Comparison of ENCODE assay signal across 30 cellular contexts in the genomic region with DNA sequence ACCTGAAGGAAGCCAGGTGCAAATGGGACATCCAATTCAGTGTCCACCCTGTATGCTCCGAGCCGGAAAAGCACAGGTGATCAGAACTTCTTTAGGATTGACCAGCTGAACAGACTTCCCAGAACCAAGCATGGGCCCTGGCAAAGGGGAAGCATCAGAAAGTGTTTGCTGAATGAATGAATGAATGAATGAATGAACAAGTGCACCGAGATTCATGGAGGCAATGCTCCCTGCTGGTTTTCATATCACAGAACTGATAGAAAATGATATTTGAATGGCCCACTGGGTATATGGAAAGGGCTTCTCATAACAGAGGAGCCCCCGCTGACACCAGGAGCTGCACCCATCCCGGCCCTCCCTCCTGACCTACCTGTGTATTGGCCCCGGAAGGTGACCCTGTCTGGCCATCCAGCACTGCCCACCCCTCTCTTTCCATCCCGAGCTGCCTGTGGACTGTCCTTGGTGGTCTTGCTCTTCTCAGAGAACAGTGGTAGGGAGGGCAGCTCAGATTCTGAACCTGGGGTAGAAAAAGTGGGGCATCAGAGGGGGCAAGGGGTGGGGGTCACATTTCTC. TPM values are rescaled to one million over a fixed set of nuclear protein-coding genes. Genes with fewer than 3 reads are reported as not detected.
DNase-seq lines count a peak whose midpoint lies in the region; ATAC-seq and TF ChIP-seq lines count a peak whose summit lies in the region.
"Had no signal": no experiment of that assay in that cellular context is flagged by ENCODE, and none has a peak within 500 bp of the region (broad histone marks: within the 10 kb centered on the region; RNA-seq: fewer than 3 reads in every experiment).

No MANE protein-coding gene starts in this region.

- H3K23ac ChIP-seq in mesenchymal stem cell (ENCODE audit: low read length in 2 of 2) = no peak overlapping the region

- H3K27me3 Mint-ChIP-seq in stimulated activated naive CD8-positive, alpha-beta T cell treated with anti-CD3 and anti-CD28 coated beads, Interleukin-15, Interleukin-2, amounts not matched to agents 100 ng/mL and 50 ng/mL, for 24 hours = no peaks in the 10 kb centered on the region
- no peaks in the 10 kb centered on the region for H3K27me3 Mint-ChIP-seq in activated naive CD8-positive, alpha-beta T cell treated with anti-CD3 and anti-CD28 coated beads, Interleukin-2, amount 10 ng/mL, durations not matched to agents 7 days and 5 days

- H2AFZ ChIP-seq in mesenchymal stem cell (ENCODE audit: low read depth, low read length) = no peak overlapping the region

- peaks cover 20% of the 10 kb centered on the region for H3K4me1 ChIP-seq in mesenchymal stem cell (ENCODE audit: control insufficient read depth, insufficient read depth, low read depth, low read length)
- H3K4me1 ChIP-seq: pancreas had no signal

- CTCF ChIA-PET in HEK293T (lab: Yijun Ruan, JAX) = interaction anchor here (1.0 kb wide), 1 partner anchor 54 kb away, joined by 3 read pairs; no protein-coding TSS in a partner anchor

- POLR2A ChIA-PET in activated naive CD8-positive, alpha-beta T cell treated with anti-CD3 and anti-CD28 coated beads, Interleukin-2, amount 10 ng/mL, durations not matched to agents 7 days and 5 days (lab: Charles Lee) = interaction anchor here (1.5 to 11.4 kb wide), 3 partner anchors 19 to 42 kb away, joined by 4 to 104 read pairs (median 8); partner anchors contain the start of gene AKNA
- POLR2A ChIA-PET in HEK293T (lab: Yijun Ruan, JAX) = no interaction called here

- no peak overlapping the region for H3K4me3 ChIP-seq in mesenchymal stem cell (ENCODE audit: insufficient read depth in 1 of 2, low read depth in 1 of 2, low read length in 2 of 2)
- H3K4me3 ChIP-seq: BLaER1, cardiac muscle cell, coronary artery, pancreas, skin epidermis, stomach, uterus had no signal

- no peaks in the 10 kb centered on the region for H3K9me3 Mint-ChIP-seq in stimulated activated naive CD8-positive, alpha-beta T cell treated with anti-CD3 and anti-CD28 coated beads, Interleukin-15, Interleukin-2, amounts not matched to agents 100 ng/mL and 50 ng/mL, for 24 hours
- H3K9me3 Mint-ChIP-seq in activated naive CD8-positive, alpha-beta T cell treated with anti-CD3 and anti-CD28 coated beads, Interleukin-2, amount 10 ng/mL, durations not matched to agents 7 days and 5 days = no peaks in the 10 kb centered on the region
- H3K9me3 Mint-ChIP-seq: neural crest cell had no signal

- no peak overlapping the region for H2BK5ac ChIP-seq in mesenchymal stem cell (ENCODE audit: low read depth, low read length, poor library complexity, severe bottlenecking)

- H2AK5ac ChIP-seq in mesenchymal stem cell (ENCODE audit: low read length, severe bottlenecking) = no peak overlapping the region

- 98% methylated on average over 5 of the region's 7 CpGs for WGBS in mesenchymal stem cell

- no peak overlapping the region for H2BK12ac ChIP-seq in mesenchymal stem cell (ENCODE audit: low read length in 2 of 2)

- H3K4ac ChIP-seq in mesenchymal stem cell (ENCODE audit: low read depth in 1 of 2, low read length in 2 of 2) = no peak overlapping the region

- peaks cover 51% of the 10 kb centered on the region for H3K4me1 Mint-ChIP-seq in stimulated activated naive CD8-positive, alpha-beta T cell treated with anti-CD3 and anti-CD28 coated beads, Interleukin-15, Interleukin-2, amounts not matched to agents 100 ng/mL and 50 ng/mL, for 24 hours (ENCODE audit: low read depth)
- H3K4me1 Mint-ChIP-seq in activated naive CD8-positive, alpha-beta T cell treated with anti-CD3 and anti-CD28 coated beads, Interleukin-2, amount 10 ng/mL, durations not matched to agents 7 days and 5 days = peaks cover 37% of the 10 kb centered on the region

- peaks cover 91% of the 10 kb centered on the region for H3K36me3 Mint-ChIP-seq in stimulated activated naive CD8-positive, alpha-beta T cell treated with anti-CD3 and anti-CD28 coated beads, Interleukin-15, Interleukin-2, amounts not matched to agents 100 ng/mL and 50 ng/mL, for 24 hours (ENCODE audit: low read depth)
- peaks cover 62% of the 10 kb centered on the region for H3K36me3 Mint-ChIP-seq in activated naive CD8-positive, alpha-beta T cell treated with anti-CD3 and anti-CD28 coated beads, Interleukin-2, amount 10 ng/mL, durations not matched to agents 7 days and 5 days

- no peak overlapping the region for H3K4me2 ChIP-seq in mesenchymal stem cell (ENCODE audit: low read length, poor library complexity, severe bottlenecking)
- H3K4me2 ChIP-seq: BLaER1 had no signal

- no peaks in the 10 kb centered on the region for H3K27me3 ChIP-seq in mesenchymal stem cell (ENCODE audit: control insufficient read depth in 1 of 2, insufficient read depth in 1 of 2, low read length in 2 of 2)
- H3K27me3 ChIP-seq: BLaER1, cardiac muscle cell, pancreas, stomach, uterus had no signal

- ATAC-seq in stimulated activated naive CD8-positive, alpha-beta T cell treated with anti-CD3 and anti-CD28 coated beads, Interleukin-15, Interleukin-2, amounts not matched to agents 100 U/mL and 50 U/mL, for 24 hours = no peak
- no peak for ATAC-seq in activated naive CD8-positive, alpha-beta T cell treated with anti-CD3 and anti-CD28 coated beads, Interleukin-2, amount 10 ng/mL, durations not matched to agents 7 days and 5 days (ENCODE audit: low read depth)
- ATAC-seq in GM18502 (IDR thresholded peaks at IDR 0.05; ENCODE audit: poor library complexity, unreplicated experiment) = no peak
- ATAC-seq: left colon, pancreas had no signal

- no peaks in the 10 kb centered on the region for H3K9me3 ChIP-seq in mesenchymal stem cell (ENCODE audit: control insufficient read depth, low read length)
- H3K9me3 ChIP-seq: BLaER1, pancreas, stomach, uterus had no signal

- no peak overlapping the region for H3K9ac ChIP-seq in mesenchymal stem cell (ENCODE audit: low read length)
- H3K9ac ChIP-seq: BLaER1 had no signal

- peaks cover 1% of the 10 kb centered on the region for H3K79me1 ChIP-seq in mesenchymal stem cell (replicated peaks; ENCODE audit: low read length, poor library complexity, severe bottlenecking)

- peak overlapping the region; percentile 31 for H2BK15ac ChIP-seq in mesenchymal stem cell (ENCODE audit: low read depth, poor library complexity, severe bottlenecking)

- H3K4me3 Mint-ChIP-seq in stimulated activated naive CD8-positive, alpha-beta T cell treated with anti-CD3 and anti-CD28 coated beads, Interleukin-15, Interleukin-2, amounts not matched to agents 100 ng/mL and 50 ng/mL, for 24 hours = no peak overlapping the region
- H3K4me3 Mint-ChIP-seq in activated naive CD8-positive, alpha-beta T cell treated with anti-CD3 and anti-CD28 coated beads, Interleukin-2, amount 10 ng/mL, durations not matched to agents 7 days and 5 days = no peak overlapping the region
- H3K4me3 Mint-ChIP-seq: neural crest cell had no signal

- no peak overlapping the region for H3K27ac ChIP-seq in mesenchymal stem cell (ENCODE audit: low read length, poor library complexity, severe bottlenecking)
- H3K27ac ChIP-seq: BLaER1, cardiac muscle cell, coronary artery, pancreas, skin epidermis, stomach had no signal

- peaks cover 69 to 87% of the 10 kb centered on the region in 2 experiments for H3K36me3 ChIP-seq in mesenchymal stem cell (ENCODE audit: control insufficient read depth in 1 of 2, insufficient read depth in 2 of 2, low read depth in 1 of 2, low read length in 2 of 2)
- H3K36me3 ChIP-seq: uterus had no signal

- H3K14ac ChIP-seq in mesenchymal stem cell (ENCODE audit: low read length in 2 of 2) = no peak overlapping the region

- peak overlapping the region; percentile 92 for H3K27ac Mint-ChIP-seq in stimulated activated naive CD8-positive, alpha-beta T cell treated with anti-CD3 and anti-CD28 coated beads, Interleukin-15, Interleukin-2, amounts not matched to agents 100 ng/mL and 50 ng/mL, for 24 hours
- H3K27ac Mint-ChIP-seq in activated naive CD8-positive, alpha-beta T cell treated with anti-CD3 and anti-CD28 coated beads, Interleukin-2, amount 10 ng/mL, durations not matched to agents 7 days and 5 days = peak overlapping the region; percentile 38

- H4K91ac ChIP-seq in mesenchymal stem cell (ENCODE audit: low read length) = no peak overlapping the region

- H4K8ac ChIP-seq in mesenchymal stem cell (ENCODE audit: low read length) = no peak overlapping the region

- no peak overlapping the region for H2BK120ac ChIP-seq in mesenchymal stem cell (ENCODE audit: low read depth, low read length)

- H3K18ac ChIP-seq in mesenchymal stem cell (ENCODE audit: low read depth in 1 of 2, low read length in 2 of 2) = no peak overlapping the region

- DNase-seq in stimulated activated naive CD8-positive, alpha-beta T cell treated with anti-CD3 and anti-CD28 coated beads, Interleukin-15, Interleukin-2, amounts not matched to agents 100 U/mL and 50 U/mL, for 24 hours = no peak
- DNase-seq in activated naive CD8-positive, alpha-beta T cell treated with anti-CD3 and anti-CD28 coated beads, Interleukin-2, amount 10 ng/mL, durations not matched to agents 7 days and 5 days = no peak
- DNase-seq in mesenchymal stem cell (no peak), HEK293T (ENCODE audit: extremely low spot score) (no peak), NCI-H2171 (lab: John Stamatoyannopoulos, UW) (no peak)
- DNase-seq: effector CD8-positive, alpha-beta T cell; erythroblast; HCEC 1CT; hypothalamus; NCI-H1417 treated with DMSO at 0.1 percent for 48 hours; NCI-H446; pancreas; SHP77 treated with DMSO at 0.1 percent for 48 hours; stomach; uterus had no signal

TF ChIP-seq in HEK293T, 16 proteins besides CTCF, POLR2A, EP300 and RAD21 (continues in another document):
- TF ChIP-seq L3MBTL2 (conservative IDR thresholded peaks at IDR 0.05) (no peak), SUZ12 (IDR thresholded peaks at IDR 0.05) (no peak), FOXM1 (IDR thresholded peaks at IDR 0.05; ENCODE audit: borderline replicate concordance) (no peak), FOXK2 (IDR thresholded peaks at IDR 0.05) (no peak), ARNT (IDR thresholded peaks at IDR 0.05) (no peak), HDGF (IDR thresholded peaks at IDR 0.05; ENCODE audit: borderline replicate concordance) (no peak), LEF1 (IDR thresholded peaks at IDR 0.05; ENCODE audit: borderline replicate concordance) (no peak), NFRKB (IDR thresholded peaks at IDR 0.05) (no peak)

RNA-seq across cellular contexts. Expression of gene ORM2, which starts 15.9 kb away (rescaled TPM):
- total RNA-seq in activated naive CD8-positive, alpha-beta T cell treated with anti-CD3 and anti-CD28 coated beads, Interleukin-2, amount 10 ng/mL, durations not matched to agents 7 days and 5 days = not detected
- not detected for polyA plus RNA-seq in mesenchymal stem cell (2013, experiment 1 of 2)
- polyA plus RNA-seq in mesenchymal stem cell (2013, experiment 2 of 2) = not detected
- total RNA-seq: astrocyte; cardiac muscle cell; G401; glomerular endothelial cell; left colon; LHCN-M2; lung microvascular endothelial cell; neural crest cell; renal cortical epithelial cell; T-helper 2 cell treated with Interferon-gamma antibody and Interleukin-4, amounts not matched to agents 100 ng/mL and 5 ng/mL, for 36 hours had no signal
- polyA plus RNA-seq: cardiac muscle cell had no signal

RNA-seq across cellular contexts. Expression of gene ORM1, which starts 22.7 kb away (rescaled TPM):
- total RNA-seq in activated naive CD8-positive, alpha-beta T cell treated with anti-CD3 and anti-CD28 coated beads, Interleukin-2, amount 10 ng/mL, durations not matched to agents 7 days and 5 days = not detected
- not detected for polyA plus RNA-seq in mesenchymal stem cell (2013, experiment 1 of 2)
- not detected for polyA plus RNA-seq in mesenchymal stem cell (2013, experiment 2 of 2)
- total RNA-seq: astrocyte; cardiac muscle cell; G401; glomerular endothelial cell; left colon; LHCN-M2; lung microvascular endothelial cell; neural crest cell; renal cortical epithelial cell; T-helper 2 cell treated with Interferon-gamma antibody and Interleukin-4, amounts not matched to agents 100 ng/mL and 5 ng/mL, for 36 hours had no signal

RNA-seq across cellular contexts. Expression of gene AKNA, which starts 42.2 kb away (rescaled TPM):
- 100 to 1,000 TPM; 482 to 492 TPM for total RNA-seq in activated naive CD8-positive, alpha-beta T cell treated with anti-CD3 and anti-CD28 coated beads, Interleukin-2, amount 10 ng/mL, durations not matched to agents 7 days and 5 days
- 18.5 TPM for polyA plus RNA-seq in mesenchymal stem cell (2013, experiment 1 of 2)
- 17.8 TPM for polyA plus RNA-seq in mesenchymal stem cell (2013, experiment 2 of 2)
